In the genomic region with DNA sequence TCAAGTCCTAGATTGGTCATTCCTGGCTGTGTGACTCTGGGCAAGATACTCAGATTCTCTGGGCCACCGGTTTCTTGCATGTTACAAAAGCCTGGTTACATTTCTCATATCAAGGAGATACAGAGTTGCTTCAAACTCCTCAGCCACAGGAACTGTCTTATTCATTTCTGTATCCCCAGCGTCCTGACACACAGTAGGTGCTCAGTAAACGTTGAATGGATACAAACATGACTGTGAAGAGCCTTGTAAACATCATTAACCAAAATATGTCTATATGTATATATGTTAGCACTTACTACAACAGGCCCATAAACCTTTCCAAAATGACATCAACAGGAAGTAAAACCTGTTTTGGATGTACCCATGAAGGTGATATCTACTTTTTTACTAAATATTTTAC, we compare ENCODE assay signal across 10 cellular contexts. TPM values are rescaled to one million over a fixed set of nuclear protein-coding genes. Genes with fewer than 3 reads are reported as not detected.
DNase-seq lines count a peak whose midpoint lies in the region; ATAC-seq and TF ChIP-seq lines count a peak whose summit lies in the region.
"Had no signal": no experiment of that assay in that cellular context is flagged by ENCODE, and none has a peak within 500 bp of the region (broad histone marks: within the 10 kb centered on the region; RNA-seq: fewer than 3 reads in every experiment).

No MANE protein-coding gene starts in this region.

- no peak for TF ChIP-seq POLR2A in Peyer's patch (IDR thresholded peaks at IDR 0.05)

- no peaks in the 10 kb centered on the region for H3K27me3 ChIP-seq in GM23248 (replicated peaks; ENCODE audit: insufficient read depth)
- no peaks in the 10 kb centered on the region for H3K27me3 ChIP-seq in SU-DHL-6 (ENCODE audit: low read length)
- H3K27me3 ChIP-seq in rectal smooth muscle tissue (ENCODE audit: control insufficient read depth, insufficient read depth, low read length), result no peaks in the 10 kb centered on the region
- no peaks in the 10 kb centered on the region for H3K27me3 ChIP-seq in Peyer's patch

- peaks cover 3% of the 10 kb centered on the region; the same call in 1 of the 2 replicates for H3K36me3 ChIP-seq in GM23248 (ENCODE audit: low read depth)
- H3K36me3 ChIP-seq in SU-DHL-6 (ENCODE audit: low read length), result no peaks in the 10 kb centered on the region
- peaks cover 9% of the 10 kb centered on the region for H3K36me3 ChIP-seq in rectal smooth muscle tissue (ENCODE audit: control insufficient read depth, insufficient read depth, low read length)
- H3K36me3 ChIP-seq in Peyer's patch, result peaks cover 0 to 7% (median 0%) of the 10 kb centered on the region in 3 donors

- H3K4me3 ChIP-seq in GM23248, result peak overlapping the region; percentile 85
- H3K4me3 ChIP-seq in SU-DHL-6 (ENCODE audit: insufficient read depth, low read length, poor library complexity, severe bottlenecking), result no peak overlapping the region
- peak overlapping the region; percentile 90 for H3K4me3 ChIP-seq in epithelial cell of esophagus (ENCODE audit: low read length)
- H3K4me3 ChIP-seq in rectal smooth muscle tissue (ENCODE audit: low read length), result peak overlapping the region; percentile 87
- H3K4me3 ChIP-seq in Peyer's patch, result peak overlapping the region in 2 of 4 donors; percentile 91 to 99

- peak overlapping the region; percentile 86 for H3K4me2 ChIP-seq in GM23248 (ENCODE audit: unreplicated experiment)
- H3K4me2 ChIP-seq in SU-DHL-6 (ENCODE audit: low read depth, low read length, poor library complexity, severe bottlenecking), result peak overlapping the region; percentile 61

- DNase-seq in GM23248 (no peak), epithelial cell of esophagus (ENCODE audit: low read depth) (peak; percentile 30), Peyer's patch (no peak), foreskin melanocyte (no peak)
- DNase-seq: NCI-H1105 treated with DMSO at 0.1 percent for 48 hours, nucleus accumbens had no signal

- H2AFZ ChIP-seq in GM23248 (no peak overlapping the region), SU-DHL-6 (ENCODE audit: low read depth, low read length, severe bottlenecking) (no peak overlapping the region)

- no peak for TF ChIP-seq CTCF in SU-DHL-6 (IDR thresholded peaks at IDR 0.05; ENCODE audit: insufficient read depth, low read length, poor library complexity, severe bottlenecking)
- no peak for TF ChIP-seq CTCF in epithelial cell of esophagus (IDR thresholded peaks at IDR 0.05; ENCODE audit: insufficient read depth, low read depth, low read length, missing control alignments)
- no peak for TF ChIP-seq CTCF in Peyer's patch (IDR thresholded peaks at IDR 0.05)

- H3K27ac ChIP-seq in GM23248, result no peak overlapping the region
- no peak overlapping the region for H3K27ac ChIP-seq in SU-DHL-6 (ENCODE audit: low read depth, low read length)
- H3K27ac ChIP-seq in rectal smooth muscle tissue (ENCODE audit: low read depth, low read length), result no peak overlapping the region
- H3K27ac ChIP-seq in Peyer's patch, result peak overlapping the region in 2 of 4 donors; percentile 28 to 95

- peaks cover 59% of the 10 kb centered on the region for H3K79me2 ChIP-seq in GM23248 (ENCODE audit: insufficient read depth)
- peaks cover 5% of the 10 kb centered on the region; the same call in 1 of the 2 replicates for H3K79me2 ChIP-seq in SU-DHL-6 (ENCODE audit: insufficient read depth, low read length)

- H3F3A ChIP-seq in GM23248 (ENCODE audit: insufficient read depth) (no peaks in the 10 kb centered on the region), SU-DHL-6 (ENCODE audit: insufficient read depth) (no peaks in the 10 kb centered on the region)

- H3K9me3 ChIP-seq in GM23248 (ENCODE audit: low read depth), result no peaks in the 10 kb centered on the region
- no peaks in the 10 kb centered on the region for H3K9me3 ChIP-seq in SU-DHL-6 (ENCODE audit: insufficient read depth, low read length)
- no peaks in the 10 kb centered on the region for H3K9me3 ChIP-seq in Peyer's patch

- H3K4me1 ChIP-seq in GM23248 (ENCODE audit: insufficient read depth), result peaks cover 41% of the 10 kb centered on the region
- H3K4me1 ChIP-seq in rectal smooth muscle tissue (ENCODE audit: control insufficient read depth, insufficient read depth, low read length), result peaks cover 28% of the 10 kb centered on the region
- peaks cover 2 to 50% (median 10%) of the 10 kb centered on the region in 4 donors for H3K4me1 ChIP-seq in Peyer's patch

- in situ Hi-C loops in GM23248 (cut with MboI), result no loop called here

- ATAC-seq in GM19455 (IDR thresholded peaks at IDR 0.05; ENCODE audit: unreplicated experiment) (no peak), HG02884 (IDR thresholded peaks at IDR 0.05; ENCODE audit: unreplicated experiment) (no peak)

- 0 out of 2 replicates have a peak overlapping the region, but pooled peaks have one; percentile 84 for H3K9ac ChIP-seq in GM23248
- no peak overlapping the region for H3K9ac ChIP-seq in SU-DHL-6 (ENCODE audit: low read length)
- H3K9ac ChIP-seq in rectal smooth muscle tissue (ENCODE audit: low read length), result no peak overlapping the region

- no peaks in the 10 kb centered on the region for H3K9me2 ChIP-seq in GM23248 (ENCODE audit: insufficient read depth)
- no peaks in the 10 kb centered on the region for H3K9me2 ChIP-seq in SU-DHL-6 (replicated peaks; ENCODE audit: insufficient read depth, low read length)

- H4K20me1 ChIP-seq in GM23248 (ENCODE audit: insufficient read depth) (no peaks in the 10 kb centered on the region), SU-DHL-6 (ENCODE audit: low read depth, low read length) (no peaks in the 10 kb centered on the region)

- 62 to 66% methylated on average over 3 of the region's 3 CpGs for WGBS in GM23248 (ENCODE audit: low coverage in 1 of 2, low lambda C conversion rate in 2 of 2, missing lambda C conversion rate in 2 of 2), 2 experiments

RNA-seq across cellular contexts. Expression of gene CLTB, which starts 1.6 kb away (rescaled TPM):
- total RNA-seq in GM23248 (2014; rRNA removed; shearing (Covaris generic)), result 121 and 130 TPM in 2 replicates
- 128 and 132 TPM in 2 replicates for polyA plus RNA-seq in GM23248 (2016; fragmentation: Nextera tagmentation; extraction: Ambion mirVana)
- 100 to 1,000 TPM in 3 of 4 donors, 10 to 100 TPM in 1; 87.5 to 211 (median 196) TPM for total RNA-seq in Peyer's patch

RNA-seq across cellular contexts. Expression of gene HIGD2A, which starts 26.2 kb away (rescaled TPM):
- 33.8 and 72.1 TPM in 2 replicates for total RNA-seq in GM23248 (2014; rRNA removed; shearing (Covaris generic))
- polyA plus RNA-seq in GM23248 (2016; fragmentation: Nextera tagmentation; extraction: Ambion mirVana), result 110 and 117 TPM in 2 replicates
- total RNA-seq in Peyer's patch, result 100 to 1,000 TPM in 3 of 4 donors, 10 to 100 TPM in 1; 92.4 to 168 (median 140) TPM

RNA-seq across cellular contexts. Expression of gene NOP16, which starts 26.3 kb away (rescaled TPM):
- total RNA-seq in GM23248 (2014; rRNA removed; shearing (Covaris generic)), result 13.3 and 15.2 TPM in 2 replicates
- 68.4 and 68.7 TPM in 2 replicates for polyA plus RNA-seq in GM23248 (2016; fragmentation: Nextera tagmentation; extraction: Ambion mirVana)
- total RNA-seq in Peyer's patch, result 1 to 10 TPM; 7.5 to 8.4 (median 8.2) TPM

RNA-seq across cellular contexts. Expression of gene FAF2, which starts 33.5 kb away (rescaled TPM):
- 41.0 and 45.0 TPM in 2 replicates for total RNA-seq in GM23248 (2014; rRNA removed; shearing (Covaris generic))
- polyA plus RNA-seq in GM23248 (2016; fragmentation: Nextera tagmentation; extraction: Ambion mirVana), result 45.4 and 45.7 TPM in 2 replicates
- 10 to 100 TPM; 18.2 to 41.5 (median 32.4) TPM for total RNA-seq in Peyer's patch

RNA-seq across cellular contexts. Expression of gene ARL10, which starts 49.4 kb away (rescaled TPM):
- 8.3 and 8.9 TPM in 2 replicates for total RNA-seq in GM23248 (2014; rRNA removed; shearing (Covaris generic))
- 4.3 and 6.7 TPM in 2 replicates for polyA plus RNA-seq in GM23248 (2016; fragmentation: Nextera tagmentation; extraction: Ambion mirVana)
- total RNA-seq in Peyer's patch, result 1 to 10 TPM in 3 of 4 donors, under 1 TPM in 1; 0.53 to 6.2 (median 2.5) TPM
